ENCODE assay signal across 8 cellular contexts in genomic region chr1:10472220-10473144, GRCh38. TPM values are rescaled to one million over a fixed set of nuclear protein-coding genes. Genes with fewer than 3 reads are reported as not detected.
A peak's percentile ranks its signal among the peaks of the same experiment; 100 is the strongest.
DNase-seq lines count a peak whose midpoint lies in the region; ATAC-seq, FAIRE-seq and TF ChIP-seq lines count a peak whose summit lies in the region.

Gene DFFA (minus strand): TSS chr1:10472529. CDS start chr1:10472458, 71 bp downstream.

- no peak for TF ChIP-seq EP300 in HepG2 (IDR thresholded peaks at IDR 0.05; ENCODE audit: low read depth in 2 of 2, low read length in 2 of 2)
- TF ChIP-seq EP300 in HepG2 (CRISPR knock-in tag; IDR thresholded peaks at IDR 0.05; ENCODE audit: borderline replicate concordance) = peak; percentile 36; the same call in 1 of the 2 replicates

- no peak within 1 kb of the TSS for H2AFZ ChIP-seq in HepG2 (ENCODE audit: low read length)

- peaks cover 5% of the 10 kb centered on the region; the same call in 1 of the 2 replicates for H3K36me3 ChIP-seq in BJ (ENCODE audit: control insufficient read depth, insufficient read depth, low read length)
- peaks cover 8 to 18% of the 10 kb centered on the region in 2 experiments; a peak in 4 of 5 replicates for H3K36me3 ChIP-seq in HepG2 (replicated peaks in 1 of 2; ENCODE audit: control insufficient read depth in 1 of 2, insufficient read depth in 2 of 2, low read length in 2 of 2)

- peak; percentile 91 for FAIRE-seq in HepG2 (lab: Jason Lieb, UNC)

- H3K4me3 ChIP-seq in BJ (ENCODE audit: low read depth, low read length) (peak within 1 kb of the TSS; percentile 62), HepG2 (replicated peaks in 1 of 3; ENCODE audit: insufficient read depth in 1 of 3, low read depth in 2 of 3, low read length in 3 of 3) (peak within 1 kb of the TSS; percentile 74 to 83 (median 77))

- in situ Hi-C loops in HepG2 (cut with HindIII; ENCODE audit: extremely low pct_ligation_motif_present, low pct_unique_long_range_greater_than_20kb) = loop anchor here (10.0 kb wide), 1 partner anchor 88 kb away; no protein-coding TSS in a partner anchor

- no peaks in the 10 kb centered on the region for H3K27me3 ChIP-seq in BJ (ENCODE audit: control insufficient read depth, insufficient read depth, low read length)
- no peaks in the 10 kb centered on the region; a peak in 1 of 5 replicates for H3K27me3 ChIP-seq in HepG2 (ENCODE audit: control insufficient read depth in 1 of 2, insufficient read depth in 2 of 2, low read length in 2 of 2)

- peaks cover 28% of the 10 kb centered on the region for H3K79me2 ChIP-seq in HepG2 (ENCODE audit: insufficient read depth, low read length)

- peak within 1 kb of the TSS; percentile 83 for H3K4me2 ChIP-seq in HepG2 (ENCODE audit: low read depth, low read length)

- peaks cover 43% of the 10 kb centered on the region for H3K4me1 ChIP-seq in HepG2 (ENCODE audit: insufficient read depth, low read length)

- H3K9me3 ChIP-seq in HepG2 (ENCODE audit: low read length) = no peaks in the 10 kb centered on the region

- DNase-seq in BJ (ENCODE audit: low read depth) = peak; percentile 78
- DNase-seq in NCI-H748 treated with DMSO at 0.1 percent for 48 hours (lab: John Stamatoyannopoulos, UW) = peak; percentile 89
- peak; percentile 79 to 91 for DNase-seq in activated CD4-positive, alpha-beta T cell treated with anti-CD3 and anti-CD28 coated beads, Interleukin-2, amount 50 U/mL, for 24 hours (ENCODE audit: low read depth in 1 of 2, low spot score in 1 of 2)
- DNase-seq in dermis microvascular lymphatic vessel endothelial cell (ENCODE audit: low read depth in 2 of 2) = peak; percentile 92 to 96
- DNase-seq in HepG2 (ENCODE audit: low spot score) = peak; percentile 95
- peak; percentile 89 for DNase-seq in stimulated activated CD4-positive, alpha-beta T cell treated with anti-CD3 and anti-CD28 coated beads, Interleukin-4, amount 100 ng/mL, for 1 hour

- BruUV-seq in HepG2 (replicated peaks; lab: Mats Ljungman, UMichigan) = no TSS peak

- POLR2A ChIA-PET in BJ (lab: Charles Lee) (interaction anchor here (0.6 kb wide), 2 partner anchors 10 to 579 kb away, joined by 3 to 8 read pairs; no protein-coding TSS in a partner anchor), HepG2 (lab: Yijun Ruan, JAX) (interaction anchor here (0.8 to 1.1 kb wide), 4 partner anchors 15 to 258 kb away, joined by 3 to 4 read pairs (median 4); partner anchors contain the start of gene CENPS)

- under 1% methylated on average over 42 of the region's 59 CpGs for WGBS in HepG2 (ENCODE audit: low lambda C conversion rate)

- H3K27ac ChIP-seq in HepG2 (ENCODE audit: extremely low read length, insufficient read depth, low read length) = peak within 1 kb of the TSS; percentile 70

- CTCF ChIA-PET in BJ (lab: Yijun Ruan, JAX) (interaction anchor here (1.0 kb wide), 1 partner anchor 23 kb away, joined by 4 read pairs; no protein-coding TSS in a partner anchor), HepG2 (lab: Yijun Ruan, JAX; ENCODE audit: low intra/inter-chr PET ratio, low total read pairs) (no interaction called here)

- intact Hi-C loops in HepG2 (cut with micrococcal nuclease; ENCODE audit: unreplicated experiment) = loop anchor here (5.0 kb wide), 1 partner anchor 40 kb away; the partner anchor contains the start of gene CENPS

- peak; percentile 83 for ATAC-seq in GM19324 (IDR thresholded peaks at IDR 0.05; ENCODE audit: low FRiP score, unreplicated experiment)
- peak; percentile 84 for ATAC-seq in HG03521 (IDR thresholded peaks at IDR 0.05; ENCODE audit: unreplicated experiment)
- ATAC-seq in HepG2 = peak; percentile 86

- no peak for TF ChIP-seq CTCF in BJ (IDR thresholded peaks at IDR 0.05; ENCODE audit: insufficient read depth, low read depth, low read length)
- TF ChIP-seq CTCF in HepG2 (CRISPR knock-in tag; IDR thresholded peaks at IDR 0.05) = peak; percentile 40; the same call in 1 of the 2 replicates

- peak within 1 kb of the TSS; percentile 79 for H3K9ac ChIP-seq in HepG2 (ENCODE audit: insufficient read depth, low read depth, low read length)

- TF ChIP-seq RAD21 in HepG2 (CRISPR knock-in tag; IDR thresholded peaks at IDR 0.05) = no peak; the same call in 1 of the 2 replicates

- no peaks in the 10 kb centered on the region for H4K20me1 ChIP-seq in HepG2 (ENCODE audit: insufficient read depth, low read length)

- TF ChIP-seq POLR2A in HepG2 (IDR thresholded peaks at IDR 0.05; ENCODE audit: insufficient read depth in 1 of 2, low read depth in 2 of 2, low read length in 2 of 2) = peak; percentile 66 to 78; a peak in 3 of 4 replicates

TF ChIP-seq in HepG2, 621 proteins besides CTCF, POLR2A, EP300 and RAD21 (continues in another document):
- TF ChIP-seq THYN1 (CRISPR knock-in tag; IDR thresholded peaks at IDR 0.05; ENCODE audit: borderline replicate concordance, low read depth) (no peak), NRL (CRISPR knock-in tag; IDR thresholded peaks at IDR 0.05; ENCODE audit: borderline replicate concordance) (peak; percentile 60; the same call in 1 of the 2 replicates), HMGXB3 (CRISPR knock-in tag; IDR thresholded peaks at IDR 0.05; ENCODE audit: borderline replicate concordance) (peak; percentile 83; the same call in 1 of the 2 replicates), NFKB2 (CRISPR knock-in tag; IDR thresholded peaks at IDR 0.05; ENCODE audit: borderline replicate concordance) (peak; percentile 57; the same call in 1 of the 2 replicates), JARID2 (CRISPR knock-in tag; IDR thresholded peaks at IDR 0.05; ENCODE audit: insufficient replicate concordance) (peak; percentile 86), ZNF331 (CRISPR knock-in tag; IDR thresholded peaks at IDR 0.05) (peak; percentile 61; the same call in 1 of the 2 replicates), CREM (IDR thresholded peaks at IDR 0.05) (peak; percentile 99), CREM (CRISPR knock-in tag; IDR thresholded peaks at IDR 0.05) (no peak), HNRNPL (IDR thresholded peaks at IDR 0.05; ENCODE audit: low read depth, low read length) (no peak), MLLT10 (CRISPR knock-in tag; IDR thresholded peaks at IDR 0.05) (no peak), ZNF841 (CRISPR knock-in tag; IDR thresholded peaks at IDR 0.05; ENCODE audit: borderline replicate concordance) (no peak)

RNA-seq across cellular contexts. Expression of gene DFFA, which starts in this region (rescaled TPM):
- polyA plus RNA-seq in BJ (2011; rRNA removed) (33.2 and 33.8 TPM in 2 replicates), HepG2 (2011; rRNA removed) (16.5 and 16.6 TPM in 2 replicates)
- 23.5 and 31.6 TPM in 2 replicates for polyA minus RNA-seq in BJ (2011; rRNA and poly(A)+ RNA removed)
- total RNA-seq in dermis microvascular lymphatic vessel endothelial cell (38.3 and 43.5 TPM in 2 replicates), HepG2 (2016; rRNA removed; fragmentation: Illumina TruSeq; extraction: Trizol) (33.9 and 44.6 TPM in 2 replicates)
- 8.8 and 9.5 TPM in 2 replicates for total RNA-seq in HepG2 (2016; cell fraction: cytosol; rRNA removed; fragmentation: Illumina TruSeq; extraction: Trizol; ENCODE audit: low read depth)
- total RNA-seq in HepG2 (2016; cell fraction: insoluble cytoplasmic fraction; rRNA removed; fragmentation: Illumina TruSeq; extraction: Trizol) = 34.8 and 45.3 TPM in 2 replicates
- total RNA-seq in HepG2 (2016; cell fraction: membrane; rRNA removed; fragmentation: Illumina TruSeq; extraction: Trizol) = 18.7 and 19.6 TPM in 2 replicates
- 14.0 and 17.3 TPM in 2 replicates for total RNA-seq in HepG2 (2016; cell fraction: nucleus; rRNA removed; fragmentation: Illumina TruSeq; extraction: Trizol)
- 12.9 and 13.7 TPM in 2 replicates for polyA plus RNA-seq in HepG2 (2011; cell fraction: cytosol; rRNA removed)
- 5.9 and 7.7 TPM in 2 replicates for polyA plus RNA-seq in HepG2 (2011; cell fraction: nucleus; rRNA removed)
- polyA plus RNA-seq in HepG2 (2012) = 10.7 and 12.2 TPM in 2 replicates
- 6.5 and 6.7 TPM in 2 replicates for polyA plus RNA-seq in HepG2 (2016; cell fraction: cytosol; fragmentation: Illumina TruSeq; extraction: Trizol; ENCODE audit: low read depth)
- polyA plus RNA-seq in HepG2 (2016; cell fraction: insoluble cytoplasmic fraction; fragmentation: Illumina TruSeq; extraction: Trizol; ENCODE audit: low read depth) = 32.4 and 33.3 TPM in 2 replicates
- 10.4 and 10.6 TPM in 2 replicates for polyA plus RNA-seq in HepG2 (2016; cell fraction: membrane; fragmentation: Illumina TruSeq; extraction: Trizol; ENCODE audit: low read depth)
- 20.0 and 20.1 TPM in 2 replicates for polyA plus RNA-seq in HepG2 (2016; cell fraction: nucleus; fragmentation: Illumina TruSeq; extraction: Trizol; ENCODE audit: insufficient read depth, low read depth)
- polyA minus RNA-seq in HepG2 (2011; rRNA and poly(A)+ RNA removed; ENCODE audit: low replicate concordance) = 36.7 and 57.5 TPM in 2 replicates
- polyA minus RNA-seq in HepG2 (2011; cell fraction: cytosol; rRNA and poly(A)+ RNA removed) = 10.2 and 11.0 TPM in 2 replicates
- polyA minus RNA-seq in HepG2 (2011; cell fraction: nucleus; rRNA and poly(A)+ RNA removed) = 11.3 and 12.9 TPM in 2 replicates

Comparison
In these comparisons a context has a peak if more than half of its experiments do, and no peak if none do; other contexts are left out.
1. Peak in every context shown above with its lines: DNase-seq, ATAC-seq, H3K4me3 ChIP-seq and H3K27ac ChIP-seq.